ENCODE assay signal across 1 cellular context in the genomic region with DNA sequence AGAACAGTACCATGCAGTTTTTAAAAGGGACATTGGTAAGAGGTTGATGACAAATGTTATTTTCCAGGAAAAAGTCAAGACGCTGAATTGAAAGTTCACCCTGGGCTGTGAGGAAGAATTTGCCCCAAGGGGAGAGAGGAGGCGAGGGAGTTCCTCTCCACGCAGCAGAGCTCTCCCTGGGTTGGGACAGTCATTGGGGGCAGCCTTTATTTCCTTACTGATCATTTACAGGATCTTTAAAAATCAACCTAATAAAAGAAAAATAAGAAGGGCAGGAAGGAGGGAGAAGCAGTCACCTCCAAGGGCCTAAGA.
TF ChIP-seq lines count a peak whose summit lies in the region.

No MANE protein-coding gene starts in this region.

TF ChIP-seq in GM23338, 12 proteins besides CTCF, POLR2A, EP300 and RAD21 (continued from another document):
- TF ChIP-seq EZH2 (IDR thresholded peaks at IDR 0.05; ENCODE audit: low read depth, unreplicated experiment) = no peak
